In the genomic region with DNA sequence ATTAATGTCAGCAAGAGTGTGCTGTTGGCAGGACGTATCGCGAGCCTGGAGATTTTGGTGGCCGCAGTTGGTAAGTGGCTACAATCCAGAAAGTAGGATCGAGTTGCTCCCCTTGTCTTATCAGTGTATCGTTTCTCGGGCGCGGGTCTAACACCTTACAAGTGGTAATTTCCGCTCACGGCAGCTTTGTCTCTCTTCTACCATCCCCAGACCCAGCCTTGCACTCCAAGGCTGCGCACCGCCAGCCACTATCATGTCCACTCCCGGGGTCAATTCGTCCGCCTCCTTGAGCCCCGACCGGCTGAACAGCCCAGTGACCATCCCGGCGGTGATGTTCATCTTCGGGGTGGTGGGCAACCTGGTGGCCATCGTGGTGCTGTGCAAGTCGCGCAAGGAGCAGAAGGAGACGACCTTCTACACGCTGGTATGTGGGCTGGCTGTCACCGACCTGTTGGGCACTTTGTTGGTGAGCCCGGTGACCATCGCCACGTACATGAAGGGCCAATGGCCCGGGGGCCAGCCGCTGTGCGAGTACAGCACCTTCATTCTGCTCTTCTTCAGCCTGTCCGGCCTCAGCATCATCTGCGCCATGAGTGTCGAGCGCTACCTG, we compare ENCODE assay signal across 8 cellular contexts. TPM values are rescaled to one million over a fixed set of nuclear protein-coding genes. Genes with fewer than 3 reads are reported as not detected.
DNase-seq lines count a peak whose midpoint lies in the region; ATAC-seq and TF ChIP-seq lines count a peak whose summit lies in the region.

No MANE protein-coding gene starts in this region.

- 0 out of 2 replicates have a peak, but pooled peaks have one; percentile 3 for TF ChIP-seq POLR2A in Raji (IDR thresholded peaks at IDR 0.05; ENCODE audit: insufficient read depth, low read depth, low read length)

- CTCF ChIA-PET in mammary epithelial cell (lab: Charles Lee; ENCODE audit: low non-redundant PET), result no interaction called here

- no peak for ATAC-seq in stimulated activated naive B cell treated with anti-CD40 and anti-IgM and Interleukin-4, amounts not matched to agents 10 μg/mL and 1 μg/mL and 100 μg/mL, for 72 hours (replicated peaks)
- ATAC-seq in esophagus mucosa, result no peak

- peaks cover 38 to 54% of the 10 kb centered on the region in 2 donors for H3K36me3 Mint-ChIP-seq in stimulated activated naive B cell treated with anti-CD40 and anti-IgM and Interleukin-4, amounts not matched to agents 10 μg/mL and 1 μg/mL and 100 μg/mL, for 72 hours

- H3K4me2 ChIP-seq in mammary epithelial cell (ENCODE audit: insufficient read depth, low read depth, low read length), result peak overlapping the region; percentile 90

- H3K27ac ChIP-seq in mammary epithelial cell (ENCODE audit: insufficient read depth, low read depth, low read length) (peak overlapping the region; percentile 78), SJCRH30 (no peak overlapping the region)

- H3K4me1 Mint-ChIP-seq in stimulated activated naive B cell treated with anti-CD40 and anti-IgM and Interleukin-4, amounts not matched to agents 10 μg/mL and 1 μg/mL and 100 μg/mL, for 72 hours, result peaks cover 12 to 66% of the 10 kb centered on the region in 2 donors

- H3K9me3 Mint-ChIP-seq in stimulated activated naive B cell treated with anti-CD40 and anti-IgM and Interleukin-4, amounts not matched to agents 10 μg/mL and 1 μg/mL and 100 μg/mL, for 72 hours, result no peaks in the 10 kb centered on the region

- WGBS in mammary epithelial cell (ENCODE audit: low coverage, missing lambda C conversion rate), result 26% methylated on average over 23 of the region's 37 CpGs

- no peaks in the 10 kb centered on the region for H3K27me3 ChIP-seq in mammary epithelial cell (ENCODE audit: insufficient read depth, low read length)
- H3K27me3 ChIP-seq in SJCRH30, result no peaks in the 10 kb centered on the region

- peaks cover 58% of the 10 kb centered on the region for H3K79me2 ChIP-seq in mammary epithelial cell (ENCODE audit: insufficient read depth, low read length)

- peak overlapping the region; percentile 82 for H2AFZ ChIP-seq in mammary epithelial cell (ENCODE audit: low read depth, low read length)

- H3K9me3 ChIP-seq in mammary epithelial cell (replicated peaks; ENCODE audit: insufficient read depth, low read length) (peaks cover 6% of the 10 kb centered on the region), SJCRH30 (replicated peaks) (no peaks in the 10 kb centered on the region; the same call in 1 of the 2 replicates)

- intact Hi-C loops in mammary epithelial cell (cut with micrococcal nuclease), result no loop called here

- H3K36me3 ChIP-seq in mammary epithelial cell (ENCODE audit: insufficient read depth, low read length), result peaks cover 3% of the 10 kb centered on the region
- H3K36me3 ChIP-seq in SJCRH30, result no peaks in the 10 kb centered on the region; the same call in 1 of the 2 replicates

- peaks cover 45% of the 10 kb centered on the region for H3K4me1 ChIP-seq in mammary epithelial cell (ENCODE audit: insufficient read depth, low read length)
- peaks cover 14% of the 10 kb centered on the region for H3K4me1 ChIP-seq in SJCRH30

- in situ Hi-C loops in mammary epithelial cell (cut with MboI; ENCODE audit: low sequenced_read_pairs in 2 of 2), result loop anchor here (5.0 to 25.0 kb wide), 6 partner anchors 176 to 1094 kb away; no protein-coding TSS in a partner anchor

- H3K4me3 ChIP-seq in GM12864 (ENCODE audit: low read depth, low read length) (peak overlapping the region; percentile 74), mammary epithelial cell (replicated peaks in 1 of 3; ENCODE audit: insufficient read depth in 1 of 3, low read depth in 2 of 3, low read length in 3 of 3) (peak overlapping the region; percentile 50 to 86 (median 86)), SJCRH30 (no peak overlapping the region; the same call in 1 of the 2 replicates)

- peak overlapping the region; percentile 97 for H3K27ac Mint-ChIP-seq in stimulated activated naive B cell treated with anti-CD40 and anti-IgM and Interleukin-4, amounts not matched to agents 10 μg/mL and 1 μg/mL and 100 μg/mL, for 72 hours

- peak overlapping the region; percentile 82 for H3K9ac ChIP-seq in mammary epithelial cell (ENCODE audit: insufficient read depth, low read length)

- peak; percentile 23 for TF ChIP-seq CTCF in GM12864 (IDR thresholded peaks at IDR 0.05; ENCODE audit: low read depth, low read length, missing control alignments)
- no peak for TF ChIP-seq CTCF in mammary epithelial cell (conservative IDR thresholded peaks at IDR 0.05 in 1 of 2, IDR thresholded peaks at IDR 0.05 in 1 of 2; ENCODE audit: extremely low read depth in 1 of 2, insufficient read depth in 1 of 2, low read depth in 1 of 2, low read length in 2 of 2)

- DNase-seq in GM12864 (ENCODE audit: low read depth), result no peak
- DNase-seq in mammary epithelial cell, result peak; percentile 29
- DNase-seq in left kidney (ENCODE audit: low read depth, low spot score), result peak; percentile 75
- DNase-seq in stimulated activated naive B cell treated with anti-CD40 and anti-IgM and Interleukin-4, amounts not matched to agents 10 μg/mL and 1 μg/mL and 100 μg/mL, for 72 hours, result no peak
- DNase-seq in SJCRH30, result no peak
- no peak for DNase-seq in 8988T

- dilution Hi-C loops in mammary epithelial cell (cut with HindIII; ENCODE audit: low sequenced_read_pairs), result loop anchor here (25.0 kb wide), 1 partner anchor 269 kb away; no protein-coding TSS in a partner anchor

- no peaks in the 10 kb centered on the region for H3K27me3 Mint-ChIP-seq in stimulated activated naive B cell treated with anti-CD40 and anti-IgM and Interleukin-4, amounts not matched to agents 10 μg/mL and 1 μg/mL and 100 μg/mL, for 72 hours

- no TSS peak for BruUV-seq in mammary epithelial cell (replicated peaks; lab: Mats Ljungman, UMichigan)

- peak overlapping the region; percentile 97 to 98 for H3K4me3 Mint-ChIP-seq in stimulated activated naive B cell treated with anti-CD40 and anti-IgM and Interleukin-4, amounts not matched to agents 10 μg/mL and 1 μg/mL and 100 μg/mL, for 72 hours

- no peaks in the 10 kb centered on the region for H4K20me1 ChIP-seq in mammary epithelial cell (ENCODE audit: insufficient read depth, low read length)

RNA-seq across cellular contexts. Expression of a gene that starts 1.1 kb away (rescaled TPM):
- total RNA-seq in mammary epithelial cell (10 to 100 TPM in 1 of 2 donors, 1 to 10 TPM in 1; 4.9 to 13.2 TPM), esophagus mucosa (1.5 TPM)
- polyA plus RNA-seq in mammary epithelial cell, result 7.6 TPM
- polyA minus RNA-seq in mammary epithelial cell, result 2.1 TPM
- 7.4 and 9.6 TPM in 2 replicates for total RNA-seq in SJCRH30 (2014; rRNA removed; shearing (Covaris generic))

Comparison
In these comparisons a context has a peak if more than half of its experiments do, and no peak if none do; other contexts are left out.
1. DNase-seq: peak in mammary epithelial cell (single experiment) and left kidney (single experiment); none in GM12864 (single experiment), stimulated activated naive B cell treated with anti-CD40 and anti-IgM and Interleukin-4, amounts not matched to agents 10 μg/mL and 1 μg/mL and 100 μg/mL, for 72 hours (single experiment), SJCRH30 (0 of 2) and 8988T (single experiment).